Comparison of ENCODE assay signal across 1 cellular context in the genomic region with DNA sequence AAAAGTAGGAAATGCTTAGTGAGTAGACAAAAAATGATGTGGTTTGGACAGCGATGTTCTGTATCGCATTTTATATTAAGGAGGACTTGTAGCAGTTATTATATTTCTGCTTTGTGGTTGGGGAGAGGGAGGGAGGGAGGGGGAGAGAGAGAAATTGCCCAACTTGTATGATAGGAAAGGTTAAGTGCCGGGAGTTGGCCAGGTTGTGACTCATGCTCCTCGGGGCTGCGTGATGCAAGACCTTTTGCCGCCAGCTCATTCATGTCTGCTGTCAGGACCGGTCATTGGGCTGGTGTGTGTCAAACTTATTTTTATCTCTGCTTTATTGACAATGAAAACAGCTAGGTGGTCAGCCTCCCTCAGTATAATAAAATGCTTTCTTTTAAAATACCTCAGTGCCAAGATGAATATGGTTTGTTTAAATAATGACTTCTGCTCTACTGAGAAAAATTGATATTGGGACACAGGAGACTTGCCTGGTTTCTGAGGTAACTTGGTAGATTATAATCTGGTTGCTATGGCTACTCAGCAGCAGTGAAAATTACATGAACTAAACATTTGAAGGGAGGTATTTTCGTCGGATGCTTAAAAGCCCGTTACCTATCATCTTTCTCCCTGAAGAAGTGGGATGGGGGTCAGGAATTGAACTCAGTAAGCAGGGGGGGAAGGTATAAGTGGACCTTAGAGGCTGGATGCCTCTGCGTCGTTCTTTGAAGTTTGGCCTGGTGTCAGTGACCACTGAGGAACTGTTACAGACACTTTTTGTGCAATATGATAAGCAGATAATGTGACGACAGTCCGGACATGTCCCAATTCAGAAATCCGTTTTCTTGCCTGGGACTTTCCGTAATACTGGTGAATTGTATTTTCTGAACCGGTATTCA.
TF ChIP-seq lines count a peak whose summit lies in the region.

No MANE protein-coding gene starts in this region.

TF ChIP-seq in HepG2, 621 proteins besides CTCF, POLR2A, EP300 and RAD21 (continued from another document and continues in another):
- peak; percentile 65; the same call in 1 of the 2 replicates for TF ChIP-seq ZGPAT (CRISPR knock-in tag; IDR thresholded peaks at IDR 0.05)
- TF ChIP-seq, protein P1, sequence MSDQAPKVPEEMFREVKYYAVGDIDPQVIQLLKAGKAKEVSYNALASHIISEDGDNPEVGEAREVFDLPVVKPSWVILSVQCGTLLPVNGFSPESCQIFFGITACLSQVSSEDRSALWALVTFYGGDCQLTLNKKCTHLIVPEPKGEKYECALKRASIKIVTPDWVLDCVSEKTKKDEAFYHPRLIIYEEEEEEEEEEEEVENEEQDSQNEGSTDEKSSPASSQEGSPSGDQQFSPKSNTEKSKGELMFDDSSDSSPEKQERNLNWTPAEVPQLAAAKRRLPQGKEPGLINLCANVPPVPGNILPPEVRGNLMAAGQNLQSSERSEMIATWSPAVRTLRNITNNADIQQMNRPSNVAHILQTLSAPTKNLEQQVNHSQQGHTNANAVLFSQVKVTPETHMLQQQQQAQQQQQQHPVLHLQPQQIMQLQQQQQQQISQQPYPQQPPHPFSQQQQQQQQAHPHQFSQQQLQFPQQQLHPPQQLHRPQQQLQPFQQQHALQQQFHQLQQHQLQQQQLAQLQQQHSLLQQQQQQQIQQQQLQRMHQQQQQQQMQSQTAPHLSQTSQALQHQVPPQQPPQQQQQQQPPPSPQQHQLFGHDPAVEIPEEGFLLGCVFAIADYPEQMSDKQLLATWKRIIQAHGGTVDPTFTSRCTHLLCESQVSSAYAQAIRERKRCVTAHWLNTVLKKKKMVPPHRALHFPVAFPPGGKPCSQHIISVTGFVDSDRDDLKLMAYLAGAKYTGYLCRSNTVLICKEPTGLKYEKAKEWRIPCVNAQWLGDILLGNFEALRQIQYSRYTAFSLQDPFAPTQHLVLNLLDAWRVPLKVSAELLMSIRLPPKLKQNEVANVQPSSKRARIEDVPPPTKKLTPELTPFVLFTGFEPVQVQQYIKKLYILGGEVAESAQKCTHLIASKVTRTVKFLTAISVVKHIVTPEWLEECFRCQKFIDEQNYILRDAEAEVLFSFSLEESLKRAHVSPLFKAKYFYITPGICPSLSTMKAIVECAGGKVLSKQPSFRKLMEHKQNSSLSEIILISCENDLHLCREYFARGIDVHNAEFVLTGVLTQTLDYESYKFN (CRISPR knock-in tag; conservative IDR thresholded peaks at IDR 0.05) = peak; percentile 54
- TF ChIP-seq, protein P2, sequence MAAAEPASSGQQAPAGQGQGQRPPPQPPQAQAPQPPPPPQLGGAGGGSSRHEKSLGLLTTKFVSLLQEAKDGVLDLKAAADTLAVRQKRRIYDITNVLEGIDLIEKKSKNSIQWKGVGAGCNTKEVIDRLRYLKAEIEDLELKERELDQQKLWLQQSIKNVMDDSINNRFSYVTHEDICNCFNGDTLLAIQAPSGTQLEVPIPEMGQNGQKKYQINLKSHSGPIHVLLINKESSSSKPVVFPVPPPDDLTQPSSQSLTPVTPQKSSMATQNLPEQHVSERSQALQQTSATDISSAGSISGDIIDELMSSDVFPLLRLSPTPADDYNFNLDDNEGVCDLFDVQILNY (CRISPR knock-in tag; conservative IDR thresholded peaks at IDR 0.05) = 0 out of 2 replicates have a peak, but pooled peaks have one; percentile 36
- peak; percentile 34; the same call in 1 of the 2 replicates for TF ChIP-seq BRF2 (CRISPR knock-in tag; IDR thresholded peaks at IDR 0.05)
- TF ChIP-seq ZBTB42 (CRISPR knock-in tag; IDR thresholded peaks at IDR 0.05) = no peak
- no peak for TF ChIP-seq IRX3 (CRISPR knock-in tag; IDR thresholded peaks at IDR 0.05; ENCODE audit: borderline replicate concordance, low read depth)
- peak; percentile 13 for TF ChIP-seq ZEB1 (IDR thresholded peaks at IDR 0.05; ENCODE audit: insufficient replicate concordance, low read depth)
- TF ChIP-seq MTA3 (CRISPR knock-in tag; IDR thresholded peaks at IDR 0.05) = no peak
- TF ChIP-seq ZNF256 (CRISPR knock-in tag; conservative IDR thresholded peaks at IDR 0.05) = no peak
- no peak for TF ChIP-seq ATRX (CRISPR knock-in tag; IDR thresholded peaks at IDR 0.05; ENCODE audit: borderline replicate concordance)
- TF ChIP-seq LCORL (IDR thresholded peaks at IDR 0.05) = no peak
- TF ChIP-seq LCORL (CRISPR knock-in tag; IDR thresholded peaks at IDR 0.05) = peak; percentile 40
- peak; percentile 88 for TF ChIP-seq TCF7 (IDR thresholded peaks at IDR 0.05; ENCODE audit: low read depth)
- TF ChIP-seq ZNF790 (CRISPR knock-in tag; IDR thresholded peaks at IDR 0.05; ENCODE audit: borderline replicate concordance) = no peak
- peak; percentile 74; the same call in 1 of the 2 replicates for TF ChIP-seq HNF4G (IDR thresholded peaks at IDR 0.05; ENCODE audit: borderline replicate concordance, low read depth, low read length)
- TF ChIP-seq HNF4G (CRISPR knock-in tag; IDR thresholded peaks at IDR 0.05; ENCODE audit: borderline replicate concordance, low read depth) = no peak
- TF ChIP-seq ZBTB40 (IDR thresholded peaks at IDR 0.05) = no peak
- TF ChIP-seq ZBTB40 (CRISPR knock-in tag; IDR thresholded peaks at IDR 0.05) = peak; percentile 55; the same call in 1 of the 2 replicates
- TF ChIP-seq ZNF160 (CRISPR knock-in tag; IDR thresholded peaks at IDR 0.05) = no peak
- no peak; a peak in 2 of 4 replicates for TF ChIP-seq MAFK (conservative IDR thresholded peaks at IDR 0.05 in 1 of 2, IDR thresholded peaks at IDR 0.05 in 1 of 2; ENCODE audit: low read length in 2 of 2)
- TF ChIP-seq, protein P3, sequence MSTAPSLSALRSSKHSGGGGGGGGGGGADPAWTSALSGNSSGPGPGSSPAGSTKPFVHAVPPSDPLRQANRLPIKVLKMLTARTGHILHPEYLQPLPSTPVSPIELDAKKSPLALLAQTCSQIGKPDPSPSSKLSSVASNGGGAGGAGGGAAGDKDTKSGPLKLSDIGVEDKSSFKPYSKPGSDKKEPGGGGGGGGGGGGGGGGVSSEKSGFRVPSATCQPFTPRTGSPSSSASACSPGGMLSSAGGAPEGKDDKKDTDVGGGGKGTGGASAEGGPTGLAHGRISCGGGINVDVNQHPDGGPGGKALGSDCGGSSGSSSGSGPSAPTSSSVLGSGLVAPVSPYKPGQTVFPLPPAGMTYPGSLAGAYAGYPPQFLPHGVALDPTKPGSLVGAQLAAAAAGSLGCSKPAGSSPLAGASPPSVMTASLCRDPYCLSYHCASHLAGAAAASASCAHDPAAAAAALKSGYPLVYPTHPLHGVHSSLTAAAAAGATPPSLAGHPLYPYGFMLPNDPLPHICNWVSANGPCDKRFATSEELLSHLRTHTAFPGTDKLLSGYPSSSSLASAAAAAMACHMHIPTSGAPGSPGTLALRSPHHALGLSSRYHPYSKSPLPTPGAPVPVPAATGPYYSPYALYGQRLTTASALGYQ (CRISPR knock-in tag; IDR thresholded peaks at IDR 0.05) = 0 out of 2 replicates have a peak, but pooled peaks have one; percentile 41
- TF ChIP-seq, protein P4, sequence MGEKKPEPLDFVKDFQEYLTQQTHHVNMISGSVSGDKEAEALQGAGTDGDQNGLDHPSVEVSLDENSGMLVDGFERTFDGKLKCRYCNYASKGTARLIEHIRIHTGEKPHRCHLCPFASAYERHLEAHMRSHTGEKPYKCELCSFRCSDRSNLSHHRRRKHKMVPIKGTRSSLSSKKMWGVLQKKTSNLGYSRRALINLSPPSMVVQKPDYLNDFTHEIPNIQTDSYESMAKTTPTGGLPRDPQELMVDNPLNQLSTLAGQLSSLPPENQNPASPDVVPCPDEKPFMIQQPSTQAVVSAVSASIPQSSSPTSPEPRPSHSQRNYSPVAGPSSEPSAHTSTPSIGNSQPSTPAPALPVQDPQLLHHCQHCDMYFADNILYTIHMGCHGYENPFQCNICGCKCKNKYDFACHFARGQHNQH (CRISPR knock-in tag; IDR thresholded peaks at IDR 0.05) = no peak; the same call in 1 of the 2 replicates
- no peak for TF ChIP-seq ZNF510 (CRISPR knock-in tag; IDR thresholded peaks at IDR 0.05; ENCODE audit: low read depth)
